33 cellular contexts compared by ENCODE assay signal in the genomic region with DNA sequence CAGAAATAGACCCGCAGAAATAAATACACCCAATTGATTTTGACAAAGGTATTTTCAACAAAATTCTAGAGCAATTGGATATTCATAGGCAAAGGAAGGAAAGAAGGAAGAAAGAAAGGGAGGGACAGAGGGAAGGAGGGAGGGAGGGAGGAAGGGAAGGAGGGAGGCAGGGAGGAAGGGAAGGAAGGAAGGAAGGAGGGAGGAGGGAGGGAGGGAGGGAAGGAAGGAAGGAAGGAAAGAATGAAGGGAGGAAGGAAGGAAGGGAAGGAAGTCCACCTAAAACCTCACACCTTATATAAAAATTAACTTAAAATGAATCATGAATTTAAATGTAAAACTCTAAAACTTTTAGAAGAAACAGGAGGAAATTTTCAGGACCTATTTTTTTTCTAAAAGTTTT.
"Had no signal": no experiment of that assay in that cellular context is flagged by ENCODE, and none has a peak within 500 bp of the region (broad histone marks: within the 10 kb centered on the region; RNA-seq: fewer than 3 reads in every experiment).

No MANE protein-coding gene starts in this region.

- DNase-seq: activated effector memory CD4-positive, alpha-beta T cell treated with anti-CD3 and anti-CD28 coated beads, Interleukin-2, amount 50 U/mL, for 16 hours; activated effector memory CD4-positive, alpha-beta T cell treated with Interleukin-2 at 50 U/mL for 16 hours; activated gamma-delta T cell; activated gamma-delta T cell treated with Interleukin-2 at 50 U/mL for 16 hours; activated naive CD4-positive, alpha-beta T cell; activated naive CD4-positive, alpha-beta T cell treated with anti-CD3 and anti-CD28 coated beads for 36 hours; activated naive CD4-positive, alpha-beta T cell treated with anti-CD3 and anti-CD28 coated beads, Interleukin-2, amount 10 ng/mL, durations not matched to agents 7 days and 5 days; activated naive CD4-positive, alpha-beta T cell treated with anti-CD3 and anti-CD28 coated beads, Interleukin-2, amount 50 U/mL, for 16 hours; activated naive CD4-positive, alpha-beta T cell treated with Interleukin-2 at 50 U/mL for 16 hours; activated naive CD8-positive, alpha-beta T cell treated with anti-CD3 and anti-CD28 coated beads for 36 hours; activated naive CD8-positive, alpha-beta T cell treated with anti-CD3 and anti-CD28 coated beads, Interleukin-2, amount 10 ng/mL, durations not matched to agents 7 days and 5 days; activated naive CD8-positive, alpha-beta T cell treated with anti-CD3 and anti-CD28 coated beads, Interleukin-2, amount 50 U/mL, for 24 hours; activated T-cell treated with anti-CD3 and anti-CD28 coated beads, Interleukin-2, amount 50 U/mL, for 24 hours; activated T-cell treated with anti-CD3 and anti-CD28 coated beads, Interleukin-2, amount 50 U/mL, for 4 hours; activated T-cell treated with anti-CD3 and anti-CD28 coated beads, Interleukin-2, amount 50 U/mL, for 48 hours; activated T-cell treated with anti-CD3 and anti-CD28 coated beads, Interleukin-2, amount 50 U/mL, for 72 hours; adrenal gland; amniotic stem cell; amygdala; anterior cingulate cortex; aorta; body of pancreas; brain microvascular endothelial cell; caudate nucleus; central memory CD4-positive, alpha-beta T cell; cerebellar nuclear complex had no signal

- H3K9me3 ChIP-seq: adrenal gland, ascending aorta, body of pancreas, breast epithelium had no signal

- H3K36me3 ChIP-seq: adrenal gland, ascending aorta, brain microvascular endothelial cell, breast epithelium, cardiac muscle cell had no signal

- H3K4me1 ChIP-seq: adrenal gland, ascending aorta, body of pancreas, breast epithelium had no signal

- ATAC-seq: activated naive CD4-positive, alpha-beta T cell treated with anti-CD3 and anti-CD28 coated beads, Interleukin-2, amount 50 U/mL, for 72 hours; activated naive CD8-positive, alpha-beta T cell treated with anti-CD3 and anti-CD28 coated beads, Interleukin-2, amount 50 U/mL, for 24 hours; activated T-cell treated with anti-CD3 and anti-CD28 coated beads, Interleukin-2, amount 50 U/mL, for 4 hours; activated T-cell treated with anti-CD3 and anti-CD28 coated beads, Interleukin-2, amount 50 U/mL, for 72 hours; activated T-helper 17 cell treated with anti-CD3 and anti-CD28 coated beads, Interleukin-2, amount 50 U/mL, for 72 hours; body of pancreas had no signal

- H3K4me3 ChIP-seq: adrenal gland, ascending aorta, body of pancreas, breast epithelium, cardiac muscle cell had no signal

- H3K27ac ChIP-seq: adrenal gland, ascending aorta, body of pancreas, brain microvascular endothelial cell, breast epithelium, cardiac muscle cell had no signal

- FAIRE-seq: astrocyte, bronchial epithelial cell had no signal

- H3K27me3 ChIP-seq: ascending aorta, body of pancreas, brain microvascular endothelial cell, breast epithelium, cardiac muscle cell had no signal
